ENCODE assay signal across 25 cellular contexts in genomic region chr3:17054944-17055343, GRCh38.
DNase-seq lines count a peak whose midpoint lies in the region; ATAC-seq, FAIRE-seq and TF ChIP-seq lines count a peak whose summit lies in the region.
"Had no signal": no experiment of that assay in that cellular context is flagged by ENCODE, and none has a peak within 500 bp of the region (broad histone marks: within the 10 kb centered on the region; RNA-seq: fewer than 3 reads in every experiment).

No MANE protein-coding gene starts in this region.

- POLR2A ChIA-PET in HEK293T (lab: Yijun Ruan, JAX), result no interaction called here

- H3K36me3 Mint-ChIP-seq in activated T-cell treated with anti-CD3 and anti-CD28 coated beads, Interleukin-2, amount 50 U/mL, for 72 hours (ENCODE audit: insufficient read depth in 2 of 2), result peaks cover 15 to 20% of the 10 kb centered on the region in 2 donors
- H3K36me3 Mint-ChIP-seq in astrocyte (ENCODE audit: low read depth, unreplicated experiment), result peaks cover 8% of the 10 kb centered on the region
- peaks cover 35% of the 10 kb centered on the region for H3K36me3 Mint-ChIP-seq in natural killer cell
- peaks cover 7% of the 10 kb centered on the region for H3K36me3 Mint-ChIP-seq in type B pancreatic cell
- H3K36me3 Mint-ChIP-seq: neural progenitor cell had no signal

- H3K4me2 ChIP-seq in astrocyte (ENCODE audit: low read length), result no peak overlapping the region
- H3K4me2 ChIP-seq: neural progenitor cell had no signal

- no peak overlapping the region for H2AFZ ChIP-seq in astrocyte (ENCODE audit: low read depth, low read length)
- H2AFZ ChIP-seq: neural progenitor cell had no signal

- no peak overlapping the region for H3K9ac ChIP-seq in astrocyte (ENCODE audit: low read length)
- H3K9ac ChIP-seq: neural progenitor cell had no signal

- peaks cover 16% of the 10 kb centered on the region for H3K4me1 Mint-ChIP-seq in activated T-cell treated with anti-CD3 and anti-CD28 coated beads, Interleukin-2, amount 50 U/mL, for 72 hours (ENCODE audit: low read depth)
- H3K4me1 Mint-ChIP-seq in astrocyte (ENCODE audit: low read depth, unreplicated experiment) (peaks cover 11% of the 10 kb centered on the region), natural killer cell (peaks cover 64 to 69% of the 10 kb centered on the region in 2 donors), type B pancreatic cell (ENCODE audit: unreplicated experiment) (no peaks in the 10 kb centered on the region)

- peak overlapping the region; percentile 34 for H3K27ac ChIP-seq in astrocyte (ENCODE audit: low read depth, low read length)
- H3K27ac ChIP-seq: colonic mucosa, HL-60, neural progenitor cell, WERI-Rb-1 had no signal

- peak overlapping the region; percentile 83 for H3K27ac Mint-ChIP-seq in activated T-cell treated with anti-CD3 and anti-CD28 coated beads, Interleukin-2, amount 50 U/mL, for 72 hours
- H3K27ac Mint-ChIP-seq in astrocyte (ENCODE audit: unreplicated experiment) (no peak overlapping the region), natural killer cell (peak overlapping the region; percentile 80 to 85), type B pancreatic cell (no peak overlapping the region)
- H3K27ac Mint-ChIP-seq: neural progenitor cell had no signal

- peak overlapping the region in 1 of 2 donors; percentile 21 for H3K4me3 Mint-ChIP-seq in activated T-cell treated with anti-CD3 and anti-CD28 coated beads, Interleukin-2, amount 50 U/mL, for 72 hours
- no peak overlapping the region for H3K4me3 Mint-ChIP-seq in astrocyte (ENCODE audit: unreplicated experiment)
- H3K4me3 Mint-ChIP-seq in natural killer cell, result peak overlapping the region; percentile 79
- H3K4me3 Mint-ChIP-seq in type B pancreatic cell, result no peak overlapping the region
- H3K4me3 Mint-ChIP-seq: CD14-positive monocyte, H9, neural progenitor cell had no signal

- DNase-seq in activated T-cell treated with anti-CD3 and anti-CD28 coated beads, Interleukin-2, amount 50 U/mL, for 72 hours, result no peak
- no peak for DNase-seq in activated T-cell treated with anti-CD3 and anti-CD28 coated beads, Interleukin-2, amount 50 U/mL, for 48 hours
- DNase-seq in astrocyte (ENCODE audit: low read depth) (no peak), natural killer cell (no peak), HEK293T (ENCODE audit: extremely low spot score) (no peak), NCI-H1417 (lab: John Stamatoyannopoulos, UW) (no peak), type B pancreatic cell (ENCODE audit: extremely low spot score, unreplicated experiment) (no peak)
- DNase-seq: ACHN, activated gamma-delta T cell, aorta, colonic mucosa, DMS53, H9, kidney, mesendoderm, NCI-H1417 treated with DMSO at 0.1 percent for 48 hours, NCI-H2171, NCI-H526 treated with DMSO at 0.1 percent for 48 hours, SHP77, WERI-Rb-1 had no signal

- no peaks in the 10 kb centered on the region for H3K9me3 ChIP-seq in astrocyte (ENCODE audit: insufficient read depth, low read depth, low read length)
- H3K9me3 ChIP-seq: colonic mucosa had no signal

- peaks cover 6 to 12% of the 10 kb centered on the region in 2 donors for H3K9me3 Mint-ChIP-seq in activated T-cell treated with anti-CD3 and anti-CD28 coated beads, Interleukin-2, amount 50 U/mL, for 72 hours
- H3K9me3 Mint-ChIP-seq in astrocyte (ENCODE audit: unreplicated experiment) (peaks cover 8% of the 10 kb centered on the region), natural killer cell (peaks cover 5% of the 10 kb centered on the region in 2 donors), type B pancreatic cell (peaks cover 5% of the 10 kb centered on the region)
- H3K9me3 Mint-ChIP-seq: CD14-positive monocyte, neural progenitor cell had no signal

- no peaks in the 10 kb centered on the region for H3K36me3 ChIP-seq in astrocyte (ENCODE audit: insufficient read depth, low read length)
- H3K36me3 ChIP-seq: colonic mucosa, neural progenitor cell, WERI-Rb-1 had no signal

- H3K4me3 ChIP-seq in astrocyte (ENCODE audit: insufficient read depth, low read depth, low read length), result no peak overlapping the region
- H3K4me3 ChIP-seq: colonic mucosa, neural progenitor cell had no signal

- peaks cover 8% of the 10 kb centered on the region for H3K4me1 ChIP-seq in astrocyte (ENCODE audit: insufficient read depth, low read length)
- H3K4me1 ChIP-seq: colonic mucosa, neural progenitor cell had no signal

- no peak for FAIRE-seq in astrocyte (lab: Jason Lieb, UNC)
- FAIRE-seq: endothelial cell of umbilical vein, kidney had no signal

- intact Hi-C loops in natural killer cell (cut with micrococcal nuclease), result loop anchor here (2.0 kb wide), 1 partner anchor 20 kb away; no protein-coding TSS in a partner anchor

- H3K27me3 Mint-ChIP-seq in activated T-cell treated with anti-CD3 and anti-CD28 coated beads, Interleukin-2, amount 50 U/mL, for 72 hours (ENCODE audit: low read depth), result no peaks in the 10 kb centered on the region
- no peaks in the 10 kb centered on the region for H3K27me3 Mint-ChIP-seq in astrocyte (ENCODE audit: low read depth, unreplicated experiment)
- H3K27me3 Mint-ChIP-seq in natural killer cell (ENCODE audit: low read depth in 2 of 2), result no peaks in the 10 kb centered on the region
- no peaks in the 10 kb centered on the region for H3K27me3 Mint-ChIP-seq in type B pancreatic cell

- no peaks in the 10 kb centered on the region for H4K20me1 ChIP-seq in astrocyte (ENCODE audit: insufficient read depth, low read length)

- H3K79me2 ChIP-seq in astrocyte (ENCODE audit: insufficient read depth, low read length), result no peaks in the 10 kb centered on the region

- CTCF ChIA-PET in HEK293T (lab: Yijun Ruan, JAX), result interaction anchor here (1.0 kb wide), 1 partner anchor 10 kb away, joined by 4 read pairs; no protein-coding TSS in a partner anchor

- H3K27me3 ChIP-seq in astrocyte (ENCODE audit: insufficient read depth, low read length), result no peaks in the 10 kb centered on the region
- H3K27me3 ChIP-seq: colonic mucosa, neural progenitor cell had no signal

- ATAC-seq in activated T-cell treated with anti-CD3 and anti-CD28 coated beads, Interleukin-2, amount 50 U/mL, for 72 hours (replicated peaks in 1 of 2), result no peak
- ATAC-seq in GM21381 (IDR thresholded peaks at IDR 0.05; ENCODE audit: unreplicated experiment) (peak; percentile 5), natural killer cell (peak in 2 of 3 donors; percentile 12 to 29)

- no peak for TF ChIP-seq CTCF in astrocyte (IDR thresholded peaks at IDR 0.05; ENCODE audit: insufficient read depth, low read depth, low read length)
- no peak for TF ChIP-seq CTCF in natural killer cell (IDR thresholded peaks at IDR 0.05)
- no peak for TF ChIP-seq CTCF in type B pancreatic cell (conservative IDR thresholded peaks at IDR 0.05)

TF ChIP-seq in HEK293T, 16 proteins besides CTCF, POLR2A, EP300 and RAD21:
- TF ChIP-seq PKNOX1 (IDR thresholded peaks at IDR 0.05) (no peak), SP1 (IDR thresholded peaks at IDR 0.05) (no peak), CTBP1 (IDR thresholded peaks at IDR 0.05; ENCODE audit: borderline replicate concordance) (no peak), TARDBP (IDR thresholded peaks at IDR 0.05) (no peak), L3MBTL2 (conservative IDR thresholded peaks at IDR 0.05) (no peak)

Comparison
In these comparisons a context has a peak if more than half of its experiments do, and no peak if none do; other contexts are left out.
1. ATAC-seq: peak in GM21381 (single experiment) and natural killer cell (2 of 3); none in activated T-cell treated with anti-CD3 and anti-CD28 coated beads, Interleukin-2, amount 50 U/mL, for 72 hours (0 of 2).
2. H3K27ac Mint-ChIP-seq: peak in activated T-cell treated with anti-CD3 and anti-CD28 coated beads, Interleukin-2, amount 50 U/mL, for 72 hours (single experiment) and natural killer cell (2 of 2); none in astrocyte (single experiment) and type B pancreatic cell (single experiment).